ENCODE assay signal across 17 cellular contexts in genomic region chr14:65296402-65296801, GRCh38.
"Had no signal": no experiment of that assay in that cellular context is flagged by ENCODE, and none has a peak within 500 bp of the region (broad histone marks: within the 10 kb centered on the region; RNA-seq: fewer than 3 reads in every experiment).

No MANE protein-coding gene starts in this region.

- H3K27me3 Mint-ChIP-seq: activated CD4-positive, alpha-beta memory T cell treated with anti-CD3 and anti-CD28 coated beads, Interleukin-2, amount 10 ng/mL, durations not matched to agents 7 days and 5 days; activated CD4-positive, alpha-beta T cell treated with anti-CD3 and anti-CD28 coated beads for 36 hours; activated CD8-positive, alpha-beta memory T cell treated with anti-CD3 and anti-CD28 coated beads, Interleukin-2, amount 10 ng/mL, durations not matched to agents 7 days and 5 days; naive thymus-derived CD4-positive, alpha-beta T cell had no signal

- H3K9me3 Mint-ChIP-seq: activated CD4-positive, alpha-beta memory T cell treated with anti-CD3 and anti-CD28 coated beads, Interleukin-2, amount 10 ng/mL, durations not matched to agents 7 days and 5 days; immature natural killer cell; neural progenitor cell had no signal

- H3K9me3 ChIP-seq: mucosa of descending colon, ovary, right lobe of liver, thoracic aorta, upper lobe of left lung had no signal

- H3K36me3 ChIP-seq: neural progenitor cell, ovary, right lobe of liver, thoracic aorta, upper lobe of left lung had no signal

- H3K27me3 ChIP-seq: neural progenitor cell, ovary, right lobe of liver, upper lobe of left lung had no signal

- DNase-seq: activated CD4-positive, alpha-beta memory T cell treated with anti-CD3 and anti-CD28 coated beads, Interleukin-2, amount 10 ng/mL, durations not matched to agents 7 days and 5 days; activated CD4-positive, alpha-beta T cell treated with anti-CD3 and anti-CD28 coated beads for 36 hours; activated CD8-positive, alpha-beta memory T cell treated with anti-CD3 and anti-CD28 coated beads, Interleukin-2, amount 10 ng/mL, durations not matched to agents 7 days and 5 days; aorta; immature natural killer cell; mesenchymal stem cell; mucosa of descending colon; naive thymus-derived CD4-positive, alpha-beta T cell; ovary; right lobe of liver; small intestine; stimulated activated CD4-positive, alpha-beta T cell treated with anti-CD3 and anti-CD28 coated beads, Interleukin-15, amount 100 ng/mL, for 24 hours; stimulated activated CD4-positive, alpha-beta T cell treated with anti-CD3 and anti-CD28 coated beads, Interleukin-2, amount 100 ng/mL, for 48 hours; SW 1271; upper lobe of left lung had no signal

- H3K4me3 ChIP-seq: mucosa of descending colon, neural progenitor cell, ovary, right lobe of liver, thoracic aorta, upper lobe of left lung had no signal

- H3K4me1 Mint-ChIP-seq: neural progenitor cell had no signal

- H3K4me3 Mint-ChIP-seq: activated CD4-positive, alpha-beta memory T cell treated with anti-CD3 and anti-CD28 coated beads, Interleukin-2, amount 10 ng/mL, durations not matched to agents 7 days and 5 days; activated CD4-positive, alpha-beta T cell treated with anti-CD3 and anti-CD28 coated beads for 36 hours; activated CD8-positive, alpha-beta memory T cell treated with anti-CD3 and anti-CD28 coated beads, Interleukin-2, amount 10 ng/mL, durations not matched to agents 7 days and 5 days; immature natural killer cell; naive thymus-derived CD4-positive, alpha-beta T cell; neural progenitor cell had no signal

- H3K36me3 Mint-ChIP-seq: immature natural killer cell, neural progenitor cell had no signal

- H3K4me2 ChIP-seq: neural progenitor cell had no signal

- H3K4me1 ChIP-seq: neural progenitor cell, right lobe of liver had no signal

- H3K27ac ChIP-seq: neural progenitor cell, ovary, right lobe of liver, thoracic aorta, upper lobe of left lung had no signal

- H3K9ac ChIP-seq: neural progenitor cell had no signal

- H2AFZ ChIP-seq: neural progenitor cell had no signal

- H3K27ac Mint-ChIP-seq: activated CD4-positive, alpha-beta memory T cell treated with anti-CD3 and anti-CD28 coated beads, Interleukin-2, amount 10 ng/mL, durations not matched to agents 7 days and 5 days; activated CD8-positive, alpha-beta memory T cell treated with anti-CD3 and anti-CD28 coated beads, Interleukin-2, amount 10 ng/mL, durations not matched to agents 7 days and 5 days; immature natural killer cell; neural progenitor cell had no signal

- ATAC-seq: activated CD4-positive, alpha-beta T cell treated with anti-CD3 and anti-CD28 coated beads for 36 hours; activated CD8-positive, alpha-beta memory T cell treated with anti-CD3 and anti-CD28 coated beads, Interleukin-2, amount 10 ng/mL, durations not matched to agents 7 days and 5 days; mucosa of descending colon; naive thymus-derived CD4-positive, alpha-beta T cell; right lobe of liver had no signal
